Comparison of ENCODE assay signal across 8 cellular contexts in the genomic region with DNA sequence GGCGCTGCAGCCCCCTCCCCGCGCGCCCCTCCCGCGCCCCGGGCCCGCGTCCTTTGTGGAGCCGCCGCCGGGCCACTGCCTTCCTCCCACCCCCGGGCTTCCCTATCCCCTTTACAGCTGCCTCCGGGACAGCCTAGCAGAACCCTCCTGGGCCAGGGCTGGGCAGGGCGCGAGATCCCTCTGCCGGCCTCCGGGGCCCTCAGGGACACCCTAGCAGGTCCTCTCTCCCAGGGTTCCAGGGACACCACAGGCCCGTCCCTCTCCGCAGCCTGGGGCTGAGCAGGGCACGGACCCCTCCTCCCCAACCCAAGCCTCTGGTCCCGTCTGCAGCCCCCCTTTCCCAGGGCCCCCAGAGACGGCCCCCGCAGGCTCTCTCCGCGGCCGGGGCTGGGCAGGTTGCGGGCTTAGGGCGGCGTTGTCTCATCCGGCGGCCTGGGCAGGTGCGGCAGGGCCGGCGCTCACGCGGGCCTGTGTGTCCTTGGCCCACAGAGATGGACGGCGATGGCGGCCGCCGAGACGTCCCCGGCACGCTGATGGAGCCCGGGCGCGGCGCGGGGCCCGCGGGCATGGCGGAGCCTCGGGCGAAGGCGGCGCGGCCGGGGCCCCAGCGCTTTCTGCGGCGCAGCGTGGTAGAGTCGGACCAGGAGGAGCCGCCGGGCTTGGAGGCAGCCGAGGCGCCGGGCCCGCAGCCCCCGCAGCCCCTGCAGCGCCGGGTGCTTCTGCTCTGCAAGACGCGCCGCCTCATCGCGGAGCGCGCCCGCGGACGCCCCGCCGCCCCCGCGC. TPM values are rescaled to one million over a fixed set of nuclear protein-coding genes. Genes with fewer than 3 reads are reported as not detected.
DNase-seq lines count a peak whose midpoint lies in the region; ATAC-seq and TF ChIP-seq lines count a peak whose summit lies in the region.

No MANE protein-coding gene starts in this region.

- no peak for TF ChIP-seq CTCF in Calu3 (IDR thresholded peaks at IDR 0.05; ENCODE audit: unreplicated experiment)
- TF ChIP-seq CTCF in neural progenitor cell (IDR thresholded peaks at IDR 0.05) = no peak

- H3K36me3 ChIP-seq in ectodermal cell (ENCODE audit: control insufficient read depth, insufficient read depth, low read length) = no peaks in the 10 kb centered on the region
- no peaks in the 10 kb centered on the region for H3K36me3 ChIP-seq in neural progenitor cell

- peak overlapping the region; percentile 46 for H3K4me3 ChIP-seq in ectodermal cell (ENCODE audit: insufficient read depth, low read depth, low read length)
- peak overlapping the region; percentile 69 for H3K4me3 ChIP-seq in neural progenitor cell

- H3K4me2 ChIP-seq in neural progenitor cell = peak overlapping the region; percentile 98

- H3K9me3 Mint-ChIP-seq in Calu3 (ENCODE audit: low read depth, unreplicated experiment) = no peaks in the 10 kb centered on the region
- peaks cover 4% of the 10 kb centered on the region for H3K9me3 Mint-ChIP-seq in neural progenitor cell

- WGBS in ectodermal cell, 2 experiments = 1% methylated on average over 87 of the region's 87 CpGs

- peaks cover 40% of the 10 kb centered on the region for H4K20me1 ChIP-seq in neural progenitor cell (ENCODE audit: low read depth)

- H3K27ac Mint-ChIP-seq in Calu3 (ENCODE audit: unreplicated experiment) (no peak overlapping the region), neural progenitor cell (no peak overlapping the region)

- H3K27me3 ChIP-seq in ectodermal cell (ENCODE audit: control insufficient read depth, insufficient read depth, low read length, poor library complexity, severe bottlenecking) (peaks cover 57% of the 10 kb centered on the region), neural progenitor cell (peaks cover 53% of the 10 kb centered on the region)

- H3K4me1 ChIP-seq in ectodermal cell (ENCODE audit: control insufficient read depth, insufficient read depth, low read length) (peaks cover 17% of the 10 kb centered on the region), neural progenitor cell (peaks cover 12% of the 10 kb centered on the region)

- H3K27me3 Mint-ChIP-seq in Calu3 (ENCODE audit: unreplicated experiment) (no peaks in the 10 kb centered on the region), neural progenitor cell (ENCODE audit: insufficient read depth, low read depth) (peaks cover 16% of the 10 kb centered on the region)

- peak overlapping the region; percentile 69 for H3K4me3 Mint-ChIP-seq in Calu3 (ENCODE audit: low read depth, unreplicated experiment)
- peak overlapping the region; percentile 83 for H3K4me3 Mint-ChIP-seq in neural progenitor cell

- BruUV-seq in Calu3 (replicated peaks; lab: Mats Ljungman, UMichigan) = no TSS peak

- no peaks in the 10 kb centered on the region for H3F3A ChIP-seq in neural progenitor cell (ENCODE audit: low read depth)

- H3K27ac ChIP-seq in ectodermal cell (ENCODE audit: insufficient read depth, low read depth, low read length, poor library complexity, severe bottlenecking) = no peak overlapping the region
- H3K27ac ChIP-seq in neural progenitor cell = no peak overlapping the region

- peaks cover 24% of the 10 kb centered on the region for H3K4me1 Mint-ChIP-seq in Calu3 (ENCODE audit: low read depth, unreplicated experiment)
- peaks cover 41% of the 10 kb centered on the region for H3K4me1 Mint-ChIP-seq in neural progenitor cell

- no peak for ATAC-seq in HG03025 (IDR thresholded peaks at IDR 0.05; ENCODE audit: low FRiP score, unreplicated experiment)

- CTCF ChIA-PET in Calu3 (lab: Charles Lee) = interaction anchor here (0.6 kb wide), 1 partner anchor 122 kb away, joined by 3 read pairs; no protein-coding TSS in a partner anchor

- peak overlapping the region; percentile 85 for H2AFZ ChIP-seq in neural progenitor cell (replicated peaks)

- DNase-seq in Calu3 (peak; percentile 34), NCI-H69 (lab: John Stamatoyannopoulos, UW) (peak; percentile 60), neural progenitor cell (ENCODE audit: low spot score) (peak; percentile 65), hepatic stellate cell (ENCODE audit: low spot score) (no peak), HCEC 1CT (no peak), DMS114 treated with DMSO at 0.1 percent for 48 hours (lab: John Stamatoyannopoulos, UW; ENCODE audit: unreplicated experiment) (no peak)

- H3K9me3 ChIP-seq in ectodermal cell (ENCODE audit: control insufficient read depth, low read length) (no peaks in the 10 kb centered on the region), neural progenitor cell (ENCODE audit: low read depth) (no peaks in the 10 kb centered on the region)

- H3K9ac ChIP-seq in neural progenitor cell = no peak overlapping the region

- H3K36me3 Mint-ChIP-seq in Calu3 (ENCODE audit: insufficient read depth, unreplicated experiment) (peaks cover 21% of the 10 kb centered on the region), neural progenitor cell (peaks cover 6% of the 10 kb centered on the region)

- no peaks in the 10 kb centered on the region for H3K79me2 ChIP-seq in neural progenitor cell (ENCODE audit: low read depth)

- intact Hi-C loops in Calu3 (cut with micrococcal nuclease; ENCODE audit: unreplicated experiment) = no loop called here

RNA-seq across cellular contexts. Expression of a gene that starts 0.7 kb away (rescaled TPM):
- total RNA-seq in Calu3 (2022) = 81.2 and 85.7 TPM in 2 replicates
- polyA plus RNA-seq in ectodermal cell (2013, experiment 1 of 4) = 28.8 TPM
- 29.9 TPM for polyA plus RNA-seq in ectodermal cell (2013, experiment 2 of 4)
- polyA plus RNA-seq in ectodermal cell (2013, experiment 3 of 4) = 23.2 TPM
- polyA plus RNA-seq in ectodermal cell (2013, experiment 4 of 4) = 20.1 TPM
- 6.2 and 16.7 TPM in 2 replicates for total RNA-seq in neural progenitor cell (ENCODE audit: low replicate concordance)

RNA-seq across cellular contexts. Expression of a gene that starts 50.6 kb away (rescaled TPM):
- total RNA-seq in Calu3 (2022) = 12.6 and 15.2 TPM in 2 replicates
- polyA plus RNA-seq in ectodermal cell (2013, experiment 1 of 4) = 20.2 TPM
- 16.6 TPM for polyA plus RNA-seq in ectodermal cell (2013, experiment 2 of 4)
- polyA plus RNA-seq in ectodermal cell (2013, experiment 3 of 4) = 19.8 TPM
- polyA plus RNA-seq in ectodermal cell (2013, experiment 4 of 4) = 21.0 TPM
- total RNA-seq in neural progenitor cell (ENCODE audit: low replicate concordance) = 3.9 and 27.3 TPM in 2 replicates

Comparison
In these comparisons a context has a peak if more than half of its experiments do, and no peak if none do; other contexts are left out.
1. DNase-seq: peak in Calu3 (single experiment), NCI-H69 (single experiment) and neural progenitor cell (single experiment); none in hepatic stellate cell (single experiment), HCEC 1CT (single experiment) and DMS114 treated with DMSO at 0.1 percent for 48 hours (single experiment).